ENCODE assay signal across 14 cellular contexts in genomic region chrX:153983321-153983729, GRCh38. TPM values are rescaled to one million over a fixed set of nuclear protein-coding genes. Genes with fewer than 3 reads are reported as not detected.
A peak's percentile ranks its signal among the peaks of the same experiment; 100 is the strongest.
DNase-seq lines count a peak whose midpoint lies in the region; ATAC-seq, FAIRE-seq and TF ChIP-seq lines count a peak whose summit lies in the region.
"Had no signal": no experiment of that assay in that cellular context is flagged by ENCODE, and none has a peak within 500 bp of the region (broad histone marks: within the 10 kb centered on the region; RNA-seq: fewer than 3 reads in every experiment).

No MANE protein-coding gene starts in this region.

- H3K4me3 Mint-ChIP-seq in activated T-cell treated with anti-CD3 and anti-CD28 coated beads, Interleukin-2, amount 50 U/mL, for 24 hours, result no peak overlapping the region
- no peak overlapping the region for H3K4me3 Mint-ChIP-seq in activated naive CD8-positive, alpha-beta T cell treated with anti-CD3 and anti-CD28 coated beads for 36 hours
- no peak overlapping the region for H3K4me3 Mint-ChIP-seq in stimulated activated memory B cell treated with anti-CD40 and anti-IgM and Interleukin-4, amounts not matched to agents 10 μg/mL and 1 μg/mL and 100 μg/mL, for 72 hours

- peak overlapping the region; percentile 88 for H3K27ac Mint-ChIP-seq in activated T-cell treated with anti-CD3 and anti-CD28 coated beads, Interleukin-2, amount 50 U/mL, for 24 hours
- H3K27ac Mint-ChIP-seq in activated naive CD8-positive, alpha-beta T cell treated with anti-CD3 and anti-CD28 coated beads for 36 hours, result peak overlapping the region; percentile 85
- peak overlapping the region; percentile 88 for H3K27ac Mint-ChIP-seq in stimulated activated memory B cell treated with anti-CD40 and anti-IgM and Interleukin-4, amounts not matched to agents 10 μg/mL and 1 μg/mL and 100 μg/mL, for 72 hours

- peaks cover 56% of the 10 kb centered on the region for H3K4me1 Mint-ChIP-seq in activated T-cell treated with anti-CD3 and anti-CD28 coated beads, Interleukin-2, amount 50 U/mL, for 24 hours (ENCODE audit: low read depth)
- H3K4me1 Mint-ChIP-seq in activated naive CD8-positive, alpha-beta T cell treated with anti-CD3 and anti-CD28 coated beads for 36 hours, result peaks cover 37% of the 10 kb centered on the region
- peaks cover 47% of the 10 kb centered on the region for H3K4me1 Mint-ChIP-seq in stimulated activated memory B cell treated with anti-CD40 and anti-IgM and Interleukin-4, amounts not matched to agents 10 μg/mL and 1 μg/mL and 100 μg/mL, for 72 hours

- H3K36me3 Mint-ChIP-seq in activated T-cell treated with anti-CD3 and anti-CD28 coated beads, Interleukin-2, amount 50 U/mL, for 24 hours (ENCODE audit: low read depth), result no peaks in the 10 kb centered on the region
- H3K36me3 Mint-ChIP-seq in activated naive CD8-positive, alpha-beta T cell treated with anti-CD3 and anti-CD28 coated beads for 36 hours, result peaks cover 12% of the 10 kb centered on the region
- no peaks in the 10 kb centered on the region for H3K36me3 Mint-ChIP-seq in stimulated activated memory B cell treated with anti-CD40 and anti-IgM and Interleukin-4, amounts not matched to agents 10 μg/mL and 1 μg/mL and 100 μg/mL, for 72 hours

- peak; percentile 46 for DNase-seq in activated T-cell treated with anti-CD3 and anti-CD28 coated beads, Interleukin-2, amount 50 U/mL, for 24 hours
- no peak for DNase-seq in activated T-cell treated with anti-CD3 and anti-CD28 coated beads, Interleukin-2, amount 50 U/mL, for 1 hour
- peak; percentile 30 for DNase-seq in NAMALWA (ENCODE audit: low spot score)
- DNase-seq in activated naive CD8-positive, alpha-beta T cell treated with anti-CD3 and anti-CD28 coated beads for 36 hours, result no peak
- DNase-seq in GM12892 (ENCODE audit: insufficient read length), result no peak
- no peak for DNase-seq in occipital lobe (lab: John Stamatoyannopoulos, UW)
- DNase-seq: H7, midbrain, NCI-H1930, NCI-H774, pancreas had no signal

- TF ChIP-seq POLR2A in GM12892 (IDR thresholded peaks at IDR 0.05; ENCODE audit: low read depth, low read length), result no peak

- peak; percentile 69 for ATAC-seq in stimulated activated memory B cell treated with anti-CD40 and anti-IgM and Interleukin-4, amounts not matched to agents 10 μg/mL and 1 μg/mL and 100 μg/mL, for 72 hours
- no peak for ATAC-seq in esophagus mucosa
- ATAC-seq: pancreas had no signal

- H3K27me3 Mint-ChIP-seq in activated T-cell treated with anti-CD3 and anti-CD28 coated beads, Interleukin-2, amount 50 U/mL, for 24 hours, result peaks cover 49% of the 10 kb centered on the region
- H3K27me3 Mint-ChIP-seq in activated naive CD8-positive, alpha-beta T cell treated with anti-CD3 and anti-CD28 coated beads for 36 hours, result no peaks in the 10 kb centered on the region
- H3K27me3 Mint-ChIP-seq in stimulated activated memory B cell treated with anti-CD40 and anti-IgM and Interleukin-4, amounts not matched to agents 10 μg/mL and 1 μg/mL and 100 μg/mL, for 72 hours, result no peaks in the 10 kb centered on the region

- no peak for FAIRE-seq in GM12892 (lab: Jason Lieb, UNC)
- FAIRE-seq: colon, pancreas had no signal

- no peaks in the 10 kb centered on the region for H3K9me3 Mint-ChIP-seq in activated T-cell treated with anti-CD3 and anti-CD28 coated beads, Interleukin-2, amount 50 U/mL, for 24 hours
- peaks cover 1% of the 10 kb centered on the region for H3K9me3 Mint-ChIP-seq in activated naive CD8-positive, alpha-beta T cell treated with anti-CD3 and anti-CD28 coated beads for 36 hours
- no peaks in the 10 kb centered on the region for H3K9me3 Mint-ChIP-seq in stimulated activated memory B cell treated with anti-CD40 and anti-IgM and Interleukin-4, amounts not matched to agents 10 μg/mL and 1 μg/mL and 100 μg/mL, for 72 hours

RNA-seq across cellular contexts. Expression of gene TMEM187, which starts 10.8 kb away (rescaled TPM):
- total RNA-seq in activated naive CD8-positive, alpha-beta T cell treated with anti-CD3 and anti-CD28 coated beads for 36 hours, result 1 to 10 TPM; 3.4 to 6.2 TPM
- polyA plus RNA-seq in GM12892 (2012; ENCODE audit: missing spikeins), result 2.2 TPM
- total RNA-seq in occipital lobe (2.7 TPM), esophagus mucosa (5.1 TPM)

RNA-seq across cellular contexts. Expression of gene HCFC1, which starts 11.7 kb away (rescaled TPM):
- 100 to 1,000 TPM; 140 to 142 TPM for total RNA-seq in activated naive CD8-positive, alpha-beta T cell treated with anti-CD3 and anti-CD28 coated beads for 36 hours
- polyA plus RNA-seq in GM12892 (2012; ENCODE audit: missing spikeins), result 13.3 TPM
- 12.6 TPM for total RNA-seq in occipital lobe
- 33.0 TPM for total RNA-seq in esophagus mucosa

RNA-seq across cellular contexts. Expression of gene IRAK1, which starts 36.4 kb away (rescaled TPM):
- 100 to 1,000 TPM; 155 to 159 TPM for total RNA-seq in activated naive CD8-positive, alpha-beta T cell treated with anti-CD3 and anti-CD28 coated beads for 36 hours
- 25.9 TPM for polyA plus RNA-seq in GM12892 (2012; ENCODE audit: missing spikeins)
- 8.7 TPM for total RNA-seq in occipital lobe
- total RNA-seq in esophagus mucosa, result 97.8 TPM

RNA-seq across cellular contexts. Expression of gene RENBP, which starts 38.9 kb away (rescaled TPM):
- total RNA-seq in activated naive CD8-positive, alpha-beta T cell treated with anti-CD3 and anti-CD28 coated beads for 36 hours, result 10 to 100 TPM; 15.2 to 15.7 TPM
- polyA plus RNA-seq in GM12892 (2012; ENCODE audit: missing spikeins), result 3.7 TPM
- 2.8 TPM for total RNA-seq in occipital lobe
- total RNA-seq in esophagus mucosa, result 0.52 TPM

RNA-seq across cellular contexts. Expression of gene NAA10, which starts 48.5 kb away (rescaled TPM):
- 100 to 1,000 TPM; 150 to 153 TPM for total RNA-seq in activated naive CD8-positive, alpha-beta T cell treated with anti-CD3 and anti-CD28 coated beads for 36 hours
- polyA plus RNA-seq in GM12892 (2012; ENCODE audit: missing spikeins), result 76.2 TPM
- total RNA-seq in occipital lobe, result 17.6 TPM
- 73.6 TPM for total RNA-seq in esophagus mucosa

Comparison
In these comparisons a context has a peak if more than half of its experiments do, and no peak if none do; other contexts are left out.
1. DNase-seq: peak in activated T-cell treated with anti-CD3 and anti-CD28 coated beads, Interleukin-2, amount 50 U/mL, for 24 hours (single experiment) and NAMALWA (single experiment); none in activated T-cell treated with anti-CD3 and anti-CD28 coated beads, Interleukin-2, amount 50 U/mL, for 1 hour (single experiment), activated naive CD8-positive, alpha-beta T cell treated with anti-CD3 and anti-CD28 coated beads for 36 hours (single experiment), GM12892 (single experiment) and occipital lobe (single experiment).
2. RNA of gene IRAK1, which starts 36.4 kb away (total RNA-seq): 155 to 159 TPM in activated naive CD8-positive, alpha-beta T cell treated with anti-CD3 and anti-CD28 coated beads for 36 hours and 97.8 TPM in esophagus mucosa (single experiment); 8.7 TPM in occipital lobe (single experiment); every median in the first group is over 10 times any median in the second.
3. Peak in every context shown above with its lines, with median percentiles within 50 percentile points of each other: H3K27ac Mint-ChIP-seq.